2 cellular contexts compared by ENCODE assay signal in the genomic region with DNA sequence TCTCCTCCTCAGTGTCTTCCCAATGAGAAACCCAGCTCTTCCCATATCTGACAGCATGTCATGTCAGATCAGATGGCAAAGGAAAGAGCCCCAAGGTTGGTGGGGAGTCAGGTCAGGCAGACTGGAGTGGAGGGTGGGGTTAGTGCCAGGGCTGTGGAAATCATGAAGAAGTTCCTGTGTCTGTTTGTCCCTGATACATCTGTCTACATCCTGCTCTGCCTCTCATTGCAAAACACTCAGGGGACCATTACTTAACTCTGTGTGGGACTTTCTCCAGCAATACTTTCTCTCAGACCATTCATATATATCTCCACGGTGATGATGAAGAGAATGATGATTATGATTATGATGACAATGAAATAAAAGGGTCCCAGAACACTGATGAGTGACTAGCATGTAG.
TF ChIP-seq lines count a peak whose summit lies in the region.

No MANE protein-coding gene starts in this region.

TF ChIP-seq in SK-N-SH, 30 proteins besides CTCF, POLR2A, EP300 and RAD21:
- TF ChIP-seq, protein P1, sequence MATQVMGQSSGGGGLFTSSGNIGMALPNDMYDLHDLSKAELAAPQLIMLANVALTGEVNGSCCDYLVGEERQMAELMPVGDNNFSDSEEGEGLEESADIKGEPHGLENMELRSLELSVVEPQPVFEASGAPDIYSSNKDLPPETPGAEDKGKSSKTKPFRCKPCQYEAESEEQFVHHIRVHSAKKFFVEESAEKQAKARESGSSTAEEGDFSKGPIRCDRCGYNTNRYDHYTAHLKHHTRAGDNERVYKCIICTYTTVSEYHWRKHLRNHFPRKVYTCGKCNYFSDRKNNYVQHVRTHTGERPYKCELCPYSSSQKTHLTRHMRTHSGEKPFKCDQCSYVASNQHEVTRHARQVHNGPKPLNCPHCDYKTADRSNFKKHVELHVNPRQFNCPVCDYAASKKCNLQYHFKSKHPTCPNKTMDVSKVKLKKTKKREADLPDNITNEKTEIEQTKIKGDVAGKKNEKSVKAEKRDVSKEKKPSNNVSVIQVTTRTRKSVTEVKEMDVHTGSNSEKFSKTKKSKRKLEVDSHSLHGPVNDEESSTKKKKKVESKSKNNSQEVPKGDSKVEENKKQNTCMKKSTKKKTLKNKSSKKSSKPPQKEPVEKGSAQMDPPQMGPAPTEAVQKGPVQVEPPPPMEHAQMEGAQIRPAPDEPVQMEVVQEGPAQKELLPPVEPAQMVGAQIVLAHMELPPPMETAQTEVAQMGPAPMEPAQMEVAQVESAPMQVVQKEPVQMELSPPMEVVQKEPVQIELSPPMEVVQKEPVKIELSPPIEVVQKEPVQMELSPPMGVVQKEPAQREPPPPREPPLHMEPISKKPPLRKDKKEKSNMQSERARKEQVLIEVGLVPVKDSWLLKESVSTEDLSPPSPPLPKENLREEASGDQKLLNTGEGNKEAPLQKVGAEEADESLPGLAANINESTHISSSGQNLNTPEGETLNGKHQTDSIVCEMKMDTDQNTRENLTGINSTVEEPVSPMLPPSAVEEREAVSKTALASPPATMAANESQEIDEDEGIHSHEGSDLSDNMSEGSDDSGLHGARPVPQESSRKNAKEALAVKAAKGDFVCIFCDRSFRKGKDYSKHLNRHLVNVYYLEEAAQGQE (IDR thresholded peaks at IDR 0.05; ENCODE audit: low read depth, low read length), result no peak
- 0 out of 2 replicates have a peak, but pooled peaks have one; percentile 38 for TF ChIP-seq MXI1 (IDR thresholded peaks at IDR 0.05; ENCODE audit: low read depth, low read length)
TF ChIP-seq in SK-N-SH: peak in this region for 1.

TF ChIP-seq in SK-N-SH treated with all-trans-retinoic acid at 6 μM for 48 hours, 23 proteins besides CTCF, POLR2A, EP300 and RAD21:
- TF ChIP-seq ZNF565 (CRISPR knock-in tag; conservative IDR thresholded peaks at IDR 0.05; ENCODE audit: low read depth) (no peak), GLIS3 (CRISPR knock-in tag; IDR thresholded peaks at IDR 0.05) (no peak), ISL1 (CRISPR knock-in tag; IDR thresholded peaks at IDR 0.05) (no peak), ZNF70 (CRISPR knock-in tag; IDR thresholded peaks at IDR 0.05) (no peak), BACH2 (CRISPR knock-in tag; IDR thresholded peaks at IDR 0.05; ENCODE audit: borderline replicate concordance) (no peak), ZC3H10 (CRISPR knock-in tag; IDR thresholded peaks at IDR 0.05) (no peak)
- TF ChIP-seq, protein P2, sequence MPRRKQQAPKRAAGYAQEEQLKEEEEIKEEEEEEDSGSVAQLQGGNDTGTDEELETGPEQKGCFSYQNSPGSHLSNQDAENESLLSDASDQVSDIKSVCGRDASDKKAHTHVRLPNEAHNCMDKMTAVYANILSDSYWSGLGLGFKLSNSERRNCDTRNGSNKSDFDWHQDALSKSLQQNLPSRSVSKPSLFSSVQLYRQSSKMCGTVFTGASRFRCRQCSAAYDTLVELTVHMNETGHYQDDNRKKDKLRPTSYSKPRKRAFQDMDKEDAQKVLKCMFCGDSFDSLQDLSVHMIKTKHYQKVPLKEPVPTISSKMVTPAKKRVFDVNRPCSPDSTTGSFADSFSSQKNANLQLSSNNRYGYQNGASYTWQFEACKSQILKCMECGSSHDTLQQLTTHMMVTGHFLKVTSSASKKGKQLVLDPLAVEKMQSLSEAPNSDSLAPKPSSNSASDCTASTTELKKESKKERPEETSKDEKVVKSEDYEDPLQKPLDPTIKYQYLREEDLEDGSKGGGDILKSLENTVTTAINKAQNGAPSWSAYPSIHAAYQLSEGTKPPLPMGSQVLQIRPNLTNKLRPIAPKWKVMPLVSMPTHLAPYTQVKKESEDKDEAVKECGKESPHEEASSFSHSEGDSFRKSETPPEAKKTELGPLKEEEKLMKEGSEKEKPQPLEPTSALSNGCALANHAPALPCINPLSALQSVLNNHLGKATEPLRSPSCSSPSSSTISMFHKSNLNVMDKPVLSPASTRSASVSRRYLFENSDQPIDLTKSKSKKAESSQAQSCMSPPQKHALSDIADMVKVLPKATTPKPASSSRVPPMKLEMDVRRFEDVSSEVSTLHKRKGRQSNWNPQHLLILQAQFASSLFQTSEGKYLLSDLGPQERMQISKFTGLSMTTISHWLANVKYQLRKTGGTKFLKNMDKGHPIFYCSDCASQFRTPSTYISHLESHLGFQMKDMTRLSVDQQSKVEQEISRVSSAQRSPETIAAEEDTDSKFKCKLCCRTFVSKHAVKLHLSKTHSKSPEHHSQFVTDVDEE (CRISPR knock-in tag; IDR thresholded peaks at IDR 0.05), result no peak
TF ChIP-seq in SK-N-SH treated with all-trans-retinoic acid at 6 μM for 48 hours: peak in this region for 0.
